Comparison of ENCODE assay signal across 27 cellular contexts in the genomic region with DNA sequence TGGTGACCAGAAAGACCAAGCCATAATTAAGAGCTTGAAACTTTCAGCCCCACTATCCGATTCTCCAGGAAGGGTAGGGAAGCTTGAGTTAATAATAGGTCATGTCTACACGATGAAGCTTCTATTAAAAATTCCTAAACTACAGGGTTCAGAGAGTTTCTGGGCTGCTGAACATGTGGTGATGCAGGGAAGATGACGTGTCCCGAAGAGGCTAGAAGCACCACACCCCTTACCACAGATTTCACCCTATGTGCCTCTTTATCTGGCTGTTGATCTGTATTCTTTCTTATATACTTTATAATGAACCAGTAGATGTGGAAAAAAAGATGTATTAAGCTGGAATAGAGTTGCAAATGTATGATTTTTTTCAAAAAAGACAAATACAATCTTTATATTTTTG.
"Had no signal": no experiment of that assay in that cellular context is flagged by ENCODE, and none has a peak within 500 bp of the region (broad histone marks: within the 10 kb centered on the region; RNA-seq: fewer than 3 reads in every experiment).

No MANE protein-coding gene starts in this region.

- H3K4me1 Mint-ChIP-seq: activated CD4-positive, alpha-beta T cell treated with anti-CD3 and anti-CD28 coated beads, Interleukin-2, amount 10 ng/mL, durations not matched to agents 24 days and 14 days; activated naive CD8-positive, alpha-beta T cell treated with anti-CD3 and anti-CD28 coated beads for 36 hours; activated T-helper 17 cell treated with anti-CD3 and anti-CD28 coated beads, Interleukin-2, amount 50 U/mL, for 72 hours had no signal

- H3K9me3 ChIP-seq: Peyer's patch, SJSA1 had no signal

- H3K27ac ChIP-seq: brain microvascular endothelial cell, Peyer's patch, SJSA1 had no signal

- H3K36me3 ChIP-seq: brain microvascular endothelial cell, Peyer's patch, SJSA1 had no signal

- H3K27me3 Mint-ChIP-seq: activated CD4-positive, alpha-beta T cell treated with anti-CD3 and anti-CD28 coated beads, Interleukin-2, amount 10 ng/mL, durations not matched to agents 24 days and 14 days; activated CD8-positive, alpha-beta T cell treated with anti-CD3 and anti-CD28 coated beads for 36 hours; activated naive CD8-positive, alpha-beta T cell treated with anti-CD3 and anti-CD28 coated beads for 36 hours; activated T-helper 17 cell treated with anti-CD3 and anti-CD28 coated beads, Interleukin-2, amount 50 U/mL, for 72 hours had no signal

- H3K36me3 Mint-ChIP-seq: activated naive CD8-positive, alpha-beta T cell treated with anti-CD3 and anti-CD28 coated beads for 36 hours had no signal

- DNase-seq: activated CD4-positive, alpha-beta T cell treated with anti-CD3 and anti-CD28 coated beads, Interleukin-2, amount 10 ng/mL, durations not matched to agents 24 days and 14 days; activated CD4-positive, alpha-beta T cell treated with anti-CD3 and anti-CD28 coated beads, Interleukin-2, amount 50 U/mL, for 4 hours; activated CD8-positive, alpha-beta T cell treated with anti-CD3 and anti-CD28 coated beads for 36 hours; activated effector memory CD4-positive, alpha-beta T cell treated with anti-CD3 and anti-CD28 coated beads, Interleukin-2, amount 50 U/mL, for 16 hours; activated naive CD4-positive, alpha-beta T cell; activated naive CD4-positive, alpha-beta T cell treated with anti-CD3 and anti-CD28 coated beads, Interleukin-2, amount 50 U/mL, for 16 hours; activated naive CD8-positive, alpha-beta T cell treated with anti-CD3 and anti-CD28 coated beads for 36 hours; activated T-cell treated with anti-CD3 and anti-CD28 coated beads, Interleukin-2, amount 50 U/mL, for 1 hour; activated T-cell treated with anti-CD3 and anti-CD28 coated beads, Interleukin-2, amount 50 U/mL, for 72 hours; amniotic stem cell; aorta; brain microvascular endothelial cell; central memory CD4-positive, alpha-beta T cell; NCI-H1105; NCI-H1436; NCI-H1694; NCI-H1930; NCI-H2081 treated with DMSO at 0.1 percent for 48 hours; NCI-H510A; NCI-H526; NCI-H748 treated with DMSO at 0.1 percent for 48 hours; NK-92 treated with Interleukin-12 subunit alpha and Interleukin-12 subunit beta, amount 100 ng/mL, for 24 hours; PC-3; Peyer's patch; SHP77 treated with DMSO at 0.1 percent for 48 hours had no signal

- H3K27me3 ChIP-seq: brain microvascular endothelial cell, Peyer's patch, SJSA1 had no signal

- ATAC-seq: activated CD8-positive, alpha-beta T cell treated with anti-CD3 and anti-CD28 coated beads for 36 hours; activated T-cell treated with anti-CD3 and anti-CD28 coated beads, Interleukin-2, amount 50 U/mL, for 72 hours; activated T-helper 17 cell treated with anti-CD3 and anti-CD28 coated beads, Interleukin-2, amount 50 U/mL, for 72 hours; PC-3 had no signal

- H3K4me3 Mint-ChIP-seq: activated CD4-positive, alpha-beta T cell treated with anti-CD3 and anti-CD28 coated beads, Interleukin-2, amount 10 ng/mL, durations not matched to agents 24 days and 14 days; activated CD8-positive, alpha-beta T cell treated with anti-CD3 and anti-CD28 coated beads for 36 hours; activated naive CD8-positive, alpha-beta T cell treated with anti-CD3 and anti-CD28 coated beads for 36 hours; activated T-cell treated with anti-CD3 and anti-CD28 coated beads, Interleukin-2, amount 50 U/mL, for 72 hours; activated T-helper 17 cell treated with anti-CD3 and anti-CD28 coated beads, Interleukin-2, amount 50 U/mL, for 72 hours had no signal

- H3K4me1 ChIP-seq: Peyer's patch, SJSA1 had no signal

- H3K4me3 ChIP-seq: Peyer's patch, SJSA1 had no signal

- H3K27ac Mint-ChIP-seq: activated CD4-positive, alpha-beta T cell treated with anti-CD3 and anti-CD28 coated beads, Interleukin-2, amount 10 ng/mL, durations not matched to agents 24 days and 14 days; activated CD8-positive, alpha-beta T cell treated with anti-CD3 and anti-CD28 coated beads for 36 hours; activated naive CD8-positive, alpha-beta T cell treated with anti-CD3 and anti-CD28 coated beads for 36 hours; activated T-cell treated with anti-CD3 and anti-CD28 coated beads, Interleukin-2, amount 50 U/mL, for 72 hours; activated T-helper 17 cell treated with anti-CD3 and anti-CD28 coated beads, Interleukin-2, amount 50 U/mL, for 72 hours had no signal

- H3K9me3 Mint-ChIP-seq: activated CD4-positive, alpha-beta T cell treated with anti-CD3 and anti-CD28 coated beads, Interleukin-2, amount 10 ng/mL, durations not matched to agents 24 days and 14 days; activated CD8-positive, alpha-beta T cell treated with anti-CD3 and anti-CD28 coated beads for 36 hours; activated naive CD8-positive, alpha-beta T cell treated with anti-CD3 and anti-CD28 coated beads for 36 hours; activated T-helper 17 cell treated with anti-CD3 and anti-CD28 coated beads, Interleukin-2, amount 50 U/mL, for 72 hours had no signal
